ENCODE assay signal across 8 cellular contexts in genomic region chr17:73232587-73233373, GRCh38. TPM values are rescaled to one million over a fixed set of nuclear protein-coding genes. Genes with fewer than 3 reads are reported as not detected.
DNase-seq lines count a peak whose midpoint lies in the region; ATAC-seq and TF ChIP-seq lines count a peak whose summit lies in the region.

No MANE protein-coding gene starts in this region.

- peak overlapping the region; percentile 85 for H3K4me3 Mint-ChIP-seq in activated CD8-positive, alpha-beta memory T cell treated with anti-CD3 and anti-CD28 coated beads, Interleukin-2, amount 10 ng/mL, durations not matched to agents 7 days and 5 days
- H3K4me3 Mint-ChIP-seq in activated naive CD8-positive, alpha-beta T cell: peak overlapping the region; percentile 96
- H3K4me3 Mint-ChIP-seq in progenitor cell of endocrine pancreas (ENCODE audit: low read depth): peak overlapping the region; percentile 97

- intact Hi-C loops in heart right ventricle (cut with DNase I): loop anchor here in 7 of 10 donors (1.0 to 5.0 kb wide), 5 partner anchors 35 to 505 kb away; partner anchors contain the start of gene COG1 (in 6 of the 7)

- ATAC-seq in activated CD8-positive, alpha-beta memory T cell treated with anti-CD3 and anti-CD28 coated beads, Interleukin-2, amount 10 ng/mL, durations not matched to agents 7 days and 5 days: peak; percentile 40
- ATAC-seq in HG02623 (IDR thresholded peaks at IDR 0.05; ENCODE audit: unreplicated experiment) (peak; percentile 13), heart right ventricle (peak; percentile 40 to 69 (median 56))

- CTCF ChIA-PET in activated CD8-positive, alpha-beta memory T cell treated with anti-CD3 and anti-CD28 coated beads, Interleukin-2, amount 10 ng/mL, durations not matched to agents 7 days and 5 days (lab: Charles Lee): interaction anchor here (0.8 to 2.8 kb wide), 11 partner anchors 10 to 513 kb away, joined by 3 to 24 read pairs (median 6); partner anchors contain the start of gene COG1

- 0% methylated on average over 48 of the region's 48 CpGs for WGBS in heart right ventricle, 2 donors

- no peaks in the 10 kb centered on the region for H3K27me3 ChIP-seq in heart right ventricle

- no peaks in the 10 kb centered on the region for H3K9me3 Mint-ChIP-seq in activated CD8-positive, alpha-beta memory T cell treated with anti-CD3 and anti-CD28 coated beads, Interleukin-2, amount 10 ng/mL, durations not matched to agents 7 days and 5 days (ENCODE audit: low read depth)
- no peaks in the 10 kb centered on the region for H3K9me3 Mint-ChIP-seq in activated naive CD8-positive, alpha-beta T cell (ENCODE audit: low read depth)
- H3K9me3 Mint-ChIP-seq in progenitor cell of endocrine pancreas (ENCODE audit: low read depth): no peaks in the 10 kb centered on the region

- peaks cover 0 to 66% (median 46%) of the 10 kb centered on the region in 9 donors for H3K4me1 ChIP-seq in heart right ventricle

- H3K4me3 ChIP-seq in heart right ventricle: peak overlapping the region; percentile 83 to 100 (median 94)

- TF ChIP-seq CTCF in heart right ventricle (IDR thresholded peaks at IDR 0.05) (no peak), progenitor cell of endocrine pancreas (IDR thresholded peaks at IDR 0.05; ENCODE audit: unreplicated experiment) (no peak)

- H3K27ac ChIP-seq in heart right ventricle: peak overlapping the region; percentile 5 to 97 (median 90)

- H3K27me3 Mint-ChIP-seq in activated CD8-positive, alpha-beta memory T cell treated with anti-CD3 and anti-CD28 coated beads, Interleukin-2, amount 10 ng/mL, durations not matched to agents 7 days and 5 days: no peaks in the 10 kb centered on the region
- H3K27me3 Mint-ChIP-seq in activated naive CD8-positive, alpha-beta T cell: no peaks in the 10 kb centered on the region
- no peaks in the 10 kb centered on the region for H3K27me3 Mint-ChIP-seq in progenitor cell of endocrine pancreas

- peaks cover 54% of the 10 kb centered on the region for H3K4me1 Mint-ChIP-seq in activated CD8-positive, alpha-beta memory T cell treated with anti-CD3 and anti-CD28 coated beads, Interleukin-2, amount 10 ng/mL, durations not matched to agents 7 days and 5 days
- H3K4me1 Mint-ChIP-seq in activated naive CD8-positive, alpha-beta T cell (ENCODE audit: low read depth): peaks cover 73% of the 10 kb centered on the region
- peaks cover 35% of the 10 kb centered on the region for H3K4me1 Mint-ChIP-seq in progenitor cell of endocrine pancreas (ENCODE audit: low read depth)

- H3K27ac Mint-ChIP-seq in activated CD8-positive, alpha-beta memory T cell treated with anti-CD3 and anti-CD28 coated beads, Interleukin-2, amount 10 ng/mL, durations not matched to agents 7 days and 5 days: peak overlapping the region; percentile 89
- peak overlapping the region; percentile 97 for H3K27ac Mint-ChIP-seq in activated naive CD8-positive, alpha-beta T cell
- peak overlapping the region; percentile 100 for H3K27ac Mint-ChIP-seq in progenitor cell of endocrine pancreas

- H3K36me3 Mint-ChIP-seq in activated CD8-positive, alpha-beta memory T cell treated with anti-CD3 and anti-CD28 coated beads, Interleukin-2, amount 10 ng/mL, durations not matched to agents 7 days and 5 days: peaks cover 24% of the 10 kb centered on the region
- H3K36me3 Mint-ChIP-seq in activated naive CD8-positive, alpha-beta T cell: peaks cover 15% of the 10 kb centered on the region
- peaks cover 12% of the 10 kb centered on the region for H3K36me3 Mint-ChIP-seq in progenitor cell of endocrine pancreas (ENCODE audit: insufficient read depth)

- H3K36me3 ChIP-seq in heart right ventricle: peaks cover 0 to 36% (median 18%) of the 10 kb centered on the region in 9 donors

- no peaks in the 10 kb centered on the region for H3K9me3 ChIP-seq in heart right ventricle

- DNase-seq in activated CD8-positive, alpha-beta memory T cell treated with anti-CD3 and anti-CD28 coated beads, Interleukin-2, amount 10 ng/mL, durations not matched to agents 7 days and 5 days: peak; percentile 50
- DNase-seq in activated CD8-positive, alpha-beta memory T cell treated with anti-CD3 and anti-CD28 coated beads for 24 hours: no peak
- DNase-seq in NCI-H226 (peak; percentile 7), heart right ventricle (no peak), progenitor cell of endocrine pancreas (ENCODE audit: low spot score, unreplicated experiment) (no peak), pons (ENCODE audit: low spot score) (no peak)

RNA-seq across cellular contexts. Expression of gene CPSF4L, which starts 28.9 kb away (rescaled TPM):
- total RNA-seq in activated CD8-positive, alpha-beta memory T cell treated with anti-CD3 and anti-CD28 coated beads, Interleukin-2, amount 10 ng/mL, durations not matched to agents 7 days and 5 days: not detected
- total RNA-seq in heart right ventricle: not detected
- polyA plus RNA-seq in heart right ventricle: not detected
- 0.33 TPM in 1 of 2 replicates, not detected in the other for total RNA-seq in progenitor cell of endocrine pancreas

RNA-seq across cellular contexts. Expression of gene COG1, which starts 39.9 kb away (rescaled TPM):
- total RNA-seq in activated CD8-positive, alpha-beta memory T cell treated with anti-CD3 and anti-CD28 coated beads, Interleukin-2, amount 10 ng/mL, durations not matched to agents 7 days and 5 days: 10 to 100 TPM; 26.6 to 33.9 TPM
- total RNA-seq in heart right ventricle (10 to 100 TPM; 44.4 to 70.6 (median 58.0) TPM), progenitor cell of endocrine pancreas (50.5 and 54.5 TPM in 2 replicates)
- polyA plus RNA-seq in heart right ventricle: 10 to 100 TPM; 27.1 to 97.2 TPM

Comparison
In these comparisons a context has a peak if more than half of its experiments do, and no peak if none do; other contexts are left out.
1. DNase-seq: peak in activated CD8-positive, alpha-beta memory T cell treated with anti-CD3 and anti-CD28 coated beads, Interleukin-2, amount 10 ng/mL, durations not matched to agents 7 days and 5 days (single experiment) and NCI-H226 (single experiment); none in activated CD8-positive, alpha-beta memory T cell treated with anti-CD3 and anti-CD28 coated beads for 24 hours (single experiment), heart right ventricle (0 of 2), progenitor cell of endocrine pancreas (single experiment) and pons (single experiment).
2. Peak in every context shown above with its lines, with median percentiles within 50 percentile points of each other: ATAC-seq, H3K27ac Mint-ChIP-seq and H3K4me3 Mint-ChIP-seq.